ENCODE assay signal across 15 cellular contexts in genomic region chr7:105718511-105718925, GRCh38.
DNase-seq lines count a peak whose midpoint lies in the region; ATAC-seq and TF ChIP-seq lines count a peak whose summit lies in the region.
"Had no signal": no experiment of that assay in that cellular context is flagged by ENCODE, and none has a peak within 500 bp of the region (broad histone marks: within the 10 kb centered on the region; RNA-seq: fewer than 3 reads in every experiment).

No MANE protein-coding gene starts in this region.

- POLR2A ChIA-PET in PC-9 (lab: Charles Lee; ENCODE audit: unreplicated experiment): interaction anchor here (0.7 kb wide), 1 partner anchor 53 kb away, joined by 3 read pairs; no protein-coding TSS in a partner anchor

- peaks cover 3 to 7% of the 10 kb centered on the region in 2 experiments; a peak in 2 of 5 replicates for H3K9me3 Mint-ChIP-seq in H9
- H3K9me3 Mint-ChIP-seq in neural progenitor cell: peaks cover 1% of the 10 kb centered on the region
- H3K9me3 Mint-ChIP-seq: immature natural killer cell had no signal

- peaks cover 5 to 15% (median 10%) of the 10 kb centered on the region in 3 experiments for H3K36me3 Mint-ChIP-seq in H9 (ENCODE audit: insufficient read depth in 1 of 3, low read depth in 3 of 3)
- H3K36me3 Mint-ChIP-seq in neural progenitor cell: no peaks in the 10 kb centered on the region
- H3K36me3 Mint-ChIP-seq: naive B cell had no signal

- no peaks in the 10 kb centered on the region for H3K79me1 ChIP-seq in H9 (ENCODE audit: insufficient read depth, low read depth, low read length, poor library complexity, severe bottlenecking)

- no peak overlapping the region for H4K8ac ChIP-seq in H9 (replicated peaks; ENCODE audit: insufficient read length, low read depth, low read length)

- TF ChIP-seq CTCF in H9 (conservative IDR thresholded peaks at IDR 0.05) (no peak), PC-9 (conservative IDR thresholded peaks at IDR 0.05) (no peak), neural progenitor cell (IDR thresholded peaks at IDR 0.05) (no peak)

- no peak overlapping the region for H3K27ac ChIP-seq in H9 (ENCODE audit: insufficient read length, low read depth, low read length)
- peak overlapping the region; percentile 87 for H3K27ac ChIP-seq in PC-9
- H3K27ac ChIP-seq in epithelial cell of prostate: peak overlapping the region; percentile 28
- no peak overlapping the region for H3K27ac ChIP-seq in neural progenitor cell

- DNase-seq in H9 (no peak), PC-9 (peak; percentile 97 to 98), epithelial cell of prostate (ENCODE audit: low read depth, low spot score) (no peak), neural progenitor cell (ENCODE audit: low spot score) (no peak), HuH-7 (ENCODE audit: low spot score) (no peak)
- DNase-seq in NK-92 treated with Interleukin-12 subunit alpha and Interleukin-12 subunit beta, amount 100 ng/mL, for 24 hours (lab: John Stamatoyannopoulos, UW): no peak
- DNase-seq: activated CD4-positive, CD25-positive, alpha-beta regulatory T cell; foreskin fibroblast; immature natural killer cell; naive B cell; NCI-H1436 treated with DMSO at 0.1 percent for 48 hours; NCI-H524; SHP77 had no signal

- H3T11ph ChIP-seq in H9 (ENCODE audit: low read length): no peak overlapping the region

- H3K23me2 ChIP-seq in H9 (ENCODE audit: insufficient read length, low read depth, low read length, poor library complexity, severe bottlenecking): no peaks in the 10 kb centered on the region

- no peak overlapping the region for H3K18ac ChIP-seq in H9 (ENCODE audit: insufficient read length, low read depth, low read length)

- ATAC-seq in HG02759 (IDR thresholded peaks at IDR 0.05; ENCODE audit: unreplicated experiment) (no peak), GM18511 (IDR thresholded peaks at IDR 0.05; ENCODE audit: unreplicated experiment) (no peak)

- no peak overlapping the region for H2BK15ac ChIP-seq in H9 (ENCODE audit: low read depth, low read length)

- no peak overlapping the region for H2BK20ac ChIP-seq in H9 (ENCODE audit: low read depth, low read length, poor library complexity, severe bottlenecking)

- no peak overlapping the region for H3K4me2 ChIP-seq in H9 (ENCODE audit: insufficient read depth, insufficient read length, low read length)
- H3K4me2 ChIP-seq in PC-9: peak overlapping the region; percentile 57
- H3K4me2 ChIP-seq in neural progenitor cell: no peak overlapping the region

- H4K20me1 ChIP-seq in H9 (ENCODE audit: control insufficient read depth, insufficient read depth, insufficient read length) (no peaks in the 10 kb centered on the region), PC-9 (ENCODE audit: insufficient read depth) (no peaks in the 10 kb centered on the region), neural progenitor cell (ENCODE audit: low read depth) (peaks cover 30% of the 10 kb centered on the region)

- H3K4ac ChIP-seq in H9 (ENCODE audit: low read depth, low read length): no peak overlapping the region

- H3K27me3 Mint-ChIP-seq in H9 (ENCODE audit: low read depth): no peaks in the 10 kb centered on the region
- peaks cover 3% of the 10 kb centered on the region for H3K27me3 Mint-ChIP-seq in neural progenitor cell (ENCODE audit: insufficient read depth, low read depth)
- H3K27me3 Mint-ChIP-seq: naive B cell had no signal

- H3K27me3 ChIP-seq in H9 (ENCODE audit: insufficient read depth, low read length) (no peaks in the 10 kb centered on the region), PC-9 (ENCODE audit: insufficient read depth, low read depth) (no peaks in the 10 kb centered on the region), neural progenitor cell (no peaks in the 10 kb centered on the region)

- CTCF ChIA-PET in PC-9 (lab: Charles Lee): no interaction called here

- H3K4me3 Mint-ChIP-seq in H9: no peak overlapping the region
- peak overlapping the region; percentile 26 for H3K4me3 Mint-ChIP-seq in neural progenitor cell
- H3K4me3 Mint-ChIP-seq: immature natural killer cell, naive B cell had no signal

- H3K9ac ChIP-seq in H9 (ENCODE audit: extremely low read depth, insufficient read length, low read length) (no peak overlapping the region), neural progenitor cell (no peak overlapping the region)

- no peak overlapping the region for H2BK5ac ChIP-seq in H9 (ENCODE audit: insufficient read length, low read length)

- no peaks in the 10 kb centered on the region for H3K36me3 ChIP-seq in PC-9 (ENCODE audit: low read depth)
- H3K36me3 ChIP-seq in neural progenitor cell: no peaks in the 10 kb centered on the region

- H4K5ac ChIP-seq in H9 (ENCODE audit: insufficient read length, low read depth, low read length): no peak overlapping the region

- no peak overlapping the region for H2AK5ac ChIP-seq in H9 (ENCODE audit: insufficient read length, low read length)

- WGBS in H9 (ENCODE audit: extremely low coverage, insufficient read length, low lambda C conversion rate): no CpG with 5 or more reads among the region's 4 CpGs

- no peak overlapping the region for H3K14ac ChIP-seq in H9 (ENCODE audit: insufficient read depth, low read length)

- no peak overlapping the region for H4K91ac ChIP-seq in H9 (ENCODE audit: insufficient read length, low read depth, low read length)

- H3K4me1 Mint-ChIP-seq in H9 (peaks cover 37 to 43% of the 10 kb centered on the region in 2 experiments), neural progenitor cell (peaks cover 20% of the 10 kb centered on the region)
- H3K4me1 Mint-ChIP-seq: immature natural killer cell had no signal

- no TSS peak for BruUV-seq in PC-9 (replicated peaks; lab: Mats Ljungman, UMichigan)

- intact Hi-C loops in PC-9 (cut with micrococcal nuclease; ENCODE audit: unreplicated experiment): loop anchor here (1.0 to 2.0 kb wide), 5 partner anchors 27 to 70 kb away; no protein-coding TSS in a partner anchor

- H3K27ac Mint-ChIP-seq in H9 (peak overlapping the region; percentile 13 to 78 (median 75); a peak in 5 of 7 replicates), neural progenitor cell (peak overlapping the region; percentile 73)

- H3K4me3 ChIP-seq in PC-9 (no peak overlapping the region; the same call in 1 of the 2 replicates), neural progenitor cell (no peak overlapping the region)

- peaks cover 34% of the 10 kb centered on the region for H3F3A ChIP-seq in PC-9 (ENCODE audit: insufficient read depth, low read depth)
- peaks cover 9% of the 10 kb centered on the region for H3F3A ChIP-seq in neural progenitor cell (ENCODE audit: low read depth)

- H3K23ac ChIP-seq in H9 (ENCODE audit: insufficient read length, low read depth, low read length): no peak overlapping the region

- H2AFZ ChIP-seq in H9 (ENCODE audit: low read length): no peak overlapping the region
- H2AFZ ChIP-seq in PC-9: no peak overlapping the region
- H2AFZ ChIP-seq in neural progenitor cell (replicated peaks): no peak overlapping the region

- no peak overlapping the region for H3K56ac ChIP-seq in H9 (ENCODE audit: insufficient read length, low read depth, low read length)

- H3K9me3 ChIP-seq in H9 (ENCODE audit: control insufficient read depth, low read depth, low read length) (no peaks in the 10 kb centered on the region), PC-9 (ENCODE audit: insufficient read depth, low read depth) (no peaks in the 10 kb centered on the region; the same call in 1 of the 2 replicates), neural progenitor cell (ENCODE audit: low read depth) (no peaks in the 10 kb centered on the region)

- H3K4me1 ChIP-seq in H9 (ENCODE audit: insufficient read depth, low read length) (peaks cover 7% of the 10 kb centered on the region; the same call in 1 of the 2 replicates), PC-9 (replicated peaks; ENCODE audit: insufficient read depth) (peaks cover 41% of the 10 kb centered on the region), neural progenitor cell (peaks cover 14% of the 10 kb centered on the region)

- no peaks in the 10 kb centered on the region for H3K9me2 ChIP-seq in PC-9 (ENCODE audit: insufficient read depth)

- H2BK12ac ChIP-seq in H9 (ENCODE audit: insufficient read length, low read depth, low read length): no peak overlapping the region

- H2BK120ac ChIP-seq in H9 (ENCODE audit: low read depth, low read length, poor library complexity, severe bottlenecking): no peak overlapping the region

- H3K79me2 ChIP-seq in H9 (ENCODE audit: insufficient read depth, low read length): no peaks in the 10 kb centered on the region
- H3K79me2 ChIP-seq in PC-9 (ENCODE audit: low read depth): no peaks in the 10 kb centered on the region
- H3K79me2 ChIP-seq in neural progenitor cell (ENCODE audit: low read depth): no peaks in the 10 kb centered on the region

Comparison
In these comparisons a context has a peak if more than half of its experiments do, and no peak if none do; other contexts are left out.
1. DNase-seq: peak in PC-9 (2 of 2); none in H9 (single experiment), epithelial cell of prostate (single experiment), neural progenitor cell (single experiment), HuH-7 (single experiment) and NK-92 treated with Interleukin-12 subunit alpha and Interleukin-12 subunit beta, amount 100 ng/mL, for 24 hours (single experiment).
2. H3K27ac ChIP-seq: peak in PC-9 (single experiment) and epithelial cell of prostate (single experiment); none in H9 (single experiment) and neural progenitor cell (single experiment).